1 cellular context compared by ENCODE assay signal in the genomic region with DNA sequence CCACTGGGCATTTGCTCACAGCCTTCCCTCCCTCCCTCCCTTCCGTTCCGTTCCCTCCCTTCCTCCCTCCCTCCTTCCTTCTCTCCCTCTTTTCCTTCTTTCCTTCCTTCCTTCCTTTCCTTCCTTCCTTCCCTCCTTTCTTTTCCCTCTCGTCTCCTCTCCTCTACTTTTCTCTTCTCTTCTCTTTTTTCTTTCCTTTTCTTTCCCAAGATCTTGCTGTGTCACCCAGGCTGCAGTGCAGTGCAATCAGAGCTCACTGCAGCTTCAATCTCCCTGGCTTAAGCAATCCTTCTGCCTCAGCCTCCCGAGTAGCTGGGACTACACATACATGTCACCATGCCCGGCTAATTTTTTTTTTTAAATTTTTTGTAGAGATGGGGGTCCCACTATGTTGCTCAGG.
TF ChIP-seq lines count a peak whose summit lies in the region.

No MANE protein-coding gene starts in this region.

TF ChIP-seq in HEK293T, 16 proteins besides CTCF, POLR2A, EP300 and RAD21 (continued from another document):
- TF ChIP-seq HDGF (IDR thresholded peaks at IDR 0.05; ENCODE audit: borderline replicate concordance) (no peak), ELF4 (IDR thresholded peaks at IDR 0.05) (no peak), TARDBP (IDR thresholded peaks at IDR 0.05) (no peak), PKNOX1 (IDR thresholded peaks at IDR 0.05) (no peak), SUZ12 (IDR thresholded peaks at IDR 0.05) (no peak), BHLHE40 (IDR thresholded peaks at IDR 0.05; ENCODE audit: borderline replicate concordance) (no peak), ARNT (IDR thresholded peaks at IDR 0.05) (no peak), ZNF384 (IDR thresholded peaks at IDR 0.05) (no peak), SP1 (IDR thresholded peaks at IDR 0.05) (no peak), LEF1 (IDR thresholded peaks at IDR 0.05; ENCODE audit: borderline replicate concordance) (no peak)
TF ChIP-seq in HEK293T: peak in this region for 0.
